19 cellular contexts compared by ENCODE assay signal in genomic region chr12:89844539-89844938, GRCh38.
"Had no signal": no experiment of that assay in that cellular context is flagged by ENCODE, and none has a peak within 500 bp of the region (broad histone marks: within the 10 kb centered on the region; RNA-seq: fewer than 3 reads in every experiment).

No MANE protein-coding gene starts in this region.

- H3K9me3 ChIP-seq: colonic mucosa, heart right ventricle, ovary, right atrium auricular region, sigmoid colon had no signal

- ATAC-seq: heart right ventricle; left lobe of liver; natural killer cell treated with Interleukin-12 subunit alpha and Interleukin-12 subunit beta and Interleukin-15 and Interleukin-18, amount 100 ng/mL, for 72 hours had no signal

- H3K27me3 ChIP-seq: colonic mucosa, neural progenitor cell, ovary, right atrium auricular region, sigmoid colon had no signal

- DNase-seq: colonic mucosa; effector CD4-positive, alpha-beta T cell; endodermal cell; heart right ventricle; hypothalamus; nucleus accumbens; ovary; sigmoid colon; stimulated activated CD4-positive, alpha-beta T cell treated with anti-CD3 and anti-CD28 coated beads, Interleukin-2, amount 100 ng/mL, for 24 hours; stimulated activated naive CD4-positive, alpha-beta T cell treated with Interleukin-2 at 50 U/mL for 16 hours had no signal

- H3K4me2 ChIP-seq: neural progenitor cell had no signal

- H3K27ac ChIP-seq: colonic mucosa, heart right ventricle, neural progenitor cell, ovary, right atrium auricular region, sigmoid colon, skin epidermis had no signal

- H3K36me3 ChIP-seq: colonic mucosa, heart right ventricle, neural progenitor cell, ovary, right atrium auricular region, sigmoid colon had no signal

- H3K9ac ChIP-seq: neural progenitor cell had no signal

- H3K4me1 ChIP-seq: colonic mucosa, right atrium auricular region, sigmoid colon had no signal

- FAIRE-seq: endothelial cell of umbilical vein, frontal cortex, islet of Langerhans, urothelium cell line had no signal

- H3K4me3 ChIP-seq: colonic mucosa, heart right ventricle, neural progenitor cell, ovary, right atrium auricular region, sigmoid colon, skin epidermis had no signal

- H2AFZ ChIP-seq: neural progenitor cell had no signal
